Comparison of ENCODE assay signal across 8 cellular contexts in genomic region chr6:21666200-21666671, GRCh38.
DNase-seq lines count a peak whose midpoint lies in the region; ATAC-seq and TF ChIP-seq lines count a peak whose summit lies in the region.

No MANE protein-coding gene starts in this region.

- CTCF ChIA-PET in AG04450 (lab: Charles Lee) = interaction anchor here (0.6 kb wide), 1 partner anchor 1189 kb away, joined by 3 read pairs; no protein-coding TSS in a partner anchor

- ATAC-seq in HG02678 (IDR thresholded peaks at IDR 0.05; ENCODE audit: unreplicated experiment) = no peak

- DNase-seq in AG04450 (ENCODE audit: low read depth, low spot score) = no peak
- DNase-seq in Jurkat, Clone E6-1 (ENCODE audit: low read depth, low spot score) = peak; percentile 16
- DNase-seq in coronary artery (ENCODE audit: low spot score) = no peak
- DNase-seq in myocyte (ENCODE audit: low read depth) = peak; percentile 12
- DNase-seq in NCI-H2227 (lab: John Stamatoyannopoulos, UW; ENCODE audit: unreplicated experiment) = no peak
- DNase-seq in medulla oblongata (ENCODE audit: extremely low spot score) = no peak
- DNase-seq in stimulated activated naive CD4-positive, alpha-beta T cell treated with Interleukin-2 at 50 U/mL for 16 hours (lab: John Stamatoyannopoulos, UW) = no peak

- peak overlapping the region; percentile 81 for H3K4me3 ChIP-seq in AG04450 (ENCODE audit: low read depth, low read length)
- peak overlapping the region; percentile 90 for H3K4me3 ChIP-seq in Jurkat, Clone E6-1 (ENCODE audit: low read length)
- H3K4me3 ChIP-seq in coronary artery = peak overlapping the region; percentile 86

- H3K27me3 ChIP-seq in AG04450 (ENCODE audit: control insufficient read depth, insufficient read depth, low read length) = peaks cover 4% of the 10 kb centered on the region

- no peaks in the 10 kb centered on the region for H3K9me3 ChIP-seq in AG04450 (ENCODE audit: control insufficient read depth, insufficient read depth, low read length)

- POLR2A ChIA-PET in AG04450 (lab: Yijun Ruan, JAX) = interaction anchor here (1.7 kb wide), 1 partner anchor 73 kb away, joined by 8 read pairs; the partner anchor contains the start of gene SOX4

- TF ChIP-seq CTCF in AG04450 (IDR thresholded peaks at IDR 0.05; ENCODE audit: low read depth, low read length) (no peak), coronary artery (IDR thresholded peaks at IDR 0.05) (no peak)

- no peak overlapping the region for H3K27ac ChIP-seq in AG04450 (ENCODE audit: low read depth, low read length)
- peak overlapping the region; percentile 53 to 87 for H3K27ac ChIP-seq in coronary artery

Comparison
In these comparisons a context has a peak if more than half of its experiments do, and no peak if none do; other contexts are left out.
1. DNase-seq: peak in Jurkat, Clone E6-1 (single experiment) and myocyte (single experiment); none in AG04450 (single experiment), coronary artery (single experiment), NCI-H2227 (single experiment), medulla oblongata (single experiment) and stimulated activated naive CD4-positive, alpha-beta T cell treated with Interleukin-2 at 50 U/mL for 16 hours (single experiment).
2. Peak in every context shown above with its lines, with median percentiles within 50 percentile points of each other: H3K4me3 ChIP-seq.